Comparison of ENCODE assay signal across 1 cellular context in the genomic region with DNA sequence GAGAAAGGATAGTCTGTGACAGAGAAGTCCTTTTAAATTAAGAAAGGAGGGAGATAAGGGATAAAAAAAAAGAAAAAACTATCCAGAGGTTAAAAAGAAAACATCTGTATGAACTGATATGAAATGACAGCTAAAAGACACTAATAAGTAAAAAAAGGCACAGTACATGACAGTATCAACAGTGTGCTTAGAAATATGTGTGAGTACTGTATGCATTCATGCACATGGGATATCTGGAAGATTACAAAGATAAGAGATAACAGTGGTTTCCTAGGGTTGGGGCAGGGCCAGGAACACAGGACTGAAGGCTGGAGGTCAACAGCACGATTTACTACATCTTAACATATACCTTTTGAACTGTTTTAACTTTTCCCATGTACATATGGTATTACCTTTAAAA.
A peak's percentile ranks its signal among the peaks of the same experiment; 100 is the strongest.
TF ChIP-seq lines count a peak whose summit lies in the region.

No MANE protein-coding gene starts in this region.

TF ChIP-seq in K562, 482 proteins besides CTCF, POLR2A, EP300 and RAD21 (continues in another document):
- peak; percentile 84 for TF ChIP-seq DPF2 (IDR thresholded peaks at IDR 0.05)
- TF ChIP-seq, protein P1, sequence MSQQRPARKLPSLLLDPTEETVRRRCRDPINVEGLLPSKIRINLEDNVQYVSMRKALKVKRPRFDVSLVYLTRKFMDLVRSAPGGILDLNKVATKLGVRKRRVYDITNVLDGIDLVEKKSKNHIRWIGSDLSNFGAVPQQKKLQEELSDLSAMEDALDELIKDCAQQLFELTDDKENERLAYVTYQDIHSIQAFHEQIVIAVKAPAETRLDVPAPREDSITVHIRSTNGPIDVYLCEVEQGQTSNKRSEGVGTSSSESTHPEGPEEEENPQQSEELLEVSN (IDR thresholded peaks at IDR 0.05; ENCODE audit: borderline replicate concordance in 1 of 2, extremely low read depth in 1 of 2, insufficient read depth in 1 of 2, insufficient read length in 1 of 2, low read depth in 1 of 2, low read length in 1 of 2, poor library complexity in 1 of 2, severe bottlenecking in 1 of 2) = no peak
- TF ChIP-seq FOXK2 (conservative IDR thresholded peaks at IDR 0.05 in 1 of 2, IDR thresholded peaks at IDR 0.05 in 1 of 2; ENCODE audit: low read depth in 2 of 2) = peak; percentile 35 to 65; a peak in 3 of 4 replicates
- no peak for TF ChIP-seq NONO (IDR thresholded peaks at IDR 0.05; ENCODE audit: low read depth in 2 of 2, low read length in 1 of 2)
- no peak for TF ChIP-seq HCFC1 (IDR thresholded peaks at IDR 0.05; ENCODE audit: low read depth, low read length)
- TF ChIP-seq, protein P2, sequence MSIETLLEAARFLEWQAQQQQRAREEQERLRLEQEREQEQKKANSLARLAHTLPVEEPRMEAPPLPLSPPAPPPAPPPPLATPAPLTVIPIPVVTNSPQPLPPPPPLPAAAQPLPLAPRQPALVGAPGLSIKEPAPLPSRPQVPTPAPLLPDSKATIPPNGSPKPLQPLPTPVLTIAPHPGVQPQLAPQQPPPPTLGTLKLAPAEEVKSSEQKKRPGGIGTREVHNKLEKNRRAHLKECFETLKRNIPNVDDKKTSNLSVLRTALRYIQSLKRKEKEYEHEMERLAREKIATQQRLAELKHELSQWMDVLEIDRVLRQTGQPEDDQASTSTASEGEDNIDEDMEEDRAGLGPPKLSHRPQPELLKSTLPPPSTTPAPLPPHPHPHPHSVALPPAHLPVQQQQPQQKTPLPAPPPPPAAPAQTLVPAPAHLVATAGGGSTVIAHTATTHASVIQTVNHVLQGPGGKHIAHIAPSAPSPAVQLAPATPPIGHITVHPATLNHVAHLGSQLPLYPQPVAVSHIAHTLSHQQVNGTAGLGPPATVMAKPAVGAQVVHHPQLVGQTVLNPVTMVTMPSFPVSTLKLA (conservative IDR thresholded peaks at IDR 0.05) = 0 out of 4 replicates have a peak, but pooled peaks have one; percentile 26 to 35
- peak; percentile 60; the same call in 1 of the 2 replicates for TF ChIP-seq HDAC2 (IDR thresholded peaks at IDR 0.05)
- no peak for TF ChIP-seq ZNF121 (CRISPR knock-in tag; conservative IDR thresholded peaks at IDR 0.05)
- TF ChIP-seq, protein P3, sequence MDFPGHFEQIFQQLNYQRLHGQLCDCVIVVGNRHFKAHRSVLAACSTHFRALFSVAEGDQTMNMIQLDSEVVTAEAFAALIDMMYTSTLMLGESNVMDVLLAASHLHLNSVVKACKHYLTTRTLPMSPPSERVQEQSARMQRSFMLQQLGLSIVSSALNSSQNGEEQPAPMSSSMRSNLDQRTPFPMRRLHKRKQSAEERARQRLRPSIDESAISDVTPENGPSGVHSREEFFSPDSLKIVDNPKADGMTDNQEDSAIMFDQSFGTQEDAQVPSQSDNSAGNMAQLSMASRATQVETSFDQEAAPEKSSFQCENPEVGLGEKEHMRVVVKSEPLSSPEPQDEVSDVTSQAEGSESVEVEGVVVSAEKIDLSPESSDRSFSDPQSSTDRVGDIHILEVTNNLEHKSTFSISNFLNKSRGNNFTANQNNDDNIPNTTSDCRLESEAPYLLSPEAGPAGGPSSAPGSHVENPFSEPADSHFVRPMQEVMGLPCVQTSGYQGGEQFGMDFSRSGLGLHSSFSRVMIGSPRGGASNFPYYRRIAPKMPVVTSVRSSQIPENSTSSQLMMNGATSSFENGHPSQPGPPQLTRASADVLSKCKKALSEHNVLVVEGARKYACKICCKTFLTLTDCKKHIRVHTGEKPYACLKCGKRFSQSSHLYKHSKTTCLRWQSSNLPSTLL (IDR thresholded peaks at IDR 0.05) = 0 out of 2 replicates have a peak, but pooled peaks have one; percentile 32
- peak; percentile 14; the same call in 1 of the 2 replicates for TF ChIP-seq ESRRA (IDR thresholded peaks at IDR 0.05; ENCODE audit: borderline replicate concordance, low read depth)
- TF ChIP-seq MTA1 (IDR thresholded peaks at IDR 0.05; ENCODE audit: borderline replicate concordance) = peak; percentile 69; the same call in 1 of the 2 replicates
- TF ChIP-seq ARNT (IDR thresholded peaks at IDR 0.05) = no peak
- TF ChIP-seq, protein P4, sequence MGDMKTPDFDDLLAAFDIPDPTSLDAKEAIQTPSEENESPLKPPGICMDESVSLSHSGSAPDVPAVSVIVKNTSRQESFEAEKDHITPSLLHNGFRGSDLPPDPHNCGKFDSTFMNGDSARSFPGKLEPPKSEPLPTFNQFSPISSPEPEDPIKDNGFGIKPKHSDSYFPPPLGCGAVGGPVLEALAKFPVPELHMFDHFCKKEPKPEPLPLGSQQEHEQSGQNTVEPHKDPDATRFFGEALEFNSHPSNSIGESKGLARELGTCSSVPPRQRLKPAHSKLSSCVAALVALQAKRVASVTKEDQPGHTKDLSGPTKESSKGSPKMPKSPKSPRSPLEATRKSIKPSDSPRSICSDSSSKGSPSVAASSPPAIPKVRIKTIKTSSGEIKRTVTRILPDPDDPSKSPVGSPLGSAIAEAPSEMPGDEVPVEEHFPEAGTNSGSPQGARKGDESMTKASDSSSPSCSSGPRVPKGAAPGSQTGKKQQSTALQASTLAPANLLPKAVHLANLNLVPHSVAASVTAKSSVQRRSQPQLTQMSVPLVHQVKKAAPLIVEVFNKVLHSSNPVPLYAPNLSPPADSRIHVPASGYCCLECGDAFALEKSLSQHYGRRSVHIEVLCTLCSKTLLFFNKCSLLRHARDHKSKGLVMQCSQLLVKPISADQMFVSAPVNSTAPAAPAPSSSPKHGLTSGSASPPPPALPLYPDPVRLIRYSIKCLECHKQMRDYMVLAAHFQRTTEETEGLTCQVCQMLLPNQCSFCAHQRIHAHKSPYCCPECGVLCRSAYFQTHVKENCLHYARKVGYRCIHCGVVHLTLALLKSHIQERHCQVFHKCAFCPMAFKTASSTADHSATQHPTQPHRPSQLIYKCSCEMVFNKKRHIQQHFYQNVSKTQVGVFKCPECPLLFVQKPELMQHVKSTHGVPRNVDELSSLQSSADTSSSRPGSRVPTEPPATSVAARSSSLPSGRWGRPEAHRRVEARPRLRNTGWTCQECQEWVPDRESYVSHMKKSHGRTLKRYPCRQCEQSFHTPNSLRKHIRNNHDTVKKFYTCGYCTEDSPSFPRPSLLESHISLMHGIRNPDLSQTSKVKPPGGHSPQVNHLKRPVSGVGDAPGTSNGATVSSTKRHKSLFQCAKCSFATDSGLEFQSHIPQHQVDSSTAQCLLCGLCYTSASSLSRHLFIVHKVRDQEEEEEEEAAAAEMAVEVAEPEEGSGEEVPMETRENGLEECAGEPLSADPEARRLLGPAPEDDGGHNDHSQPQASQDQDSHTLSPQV (IDR thresholded peaks at IDR 0.05) = 0 out of 2 replicates have a peak, but pooled peaks have one; percentile 16
- no peak for TF ChIP-seq STAG1 (CRISPR knock-in tag; IDR thresholded peaks at IDR 0.05; ENCODE audit: borderline replicate concordance)
- peak; percentile 84 for TF ChIP-seq SMARCA4 (IDR thresholded peaks at IDR 0.05)
- peak; percentile 60 for TF ChIP-seq MEIS2 (IDR thresholded peaks at IDR 0.05; ENCODE audit: partially characterized antibody)
- TF ChIP-seq, protein P5, sequence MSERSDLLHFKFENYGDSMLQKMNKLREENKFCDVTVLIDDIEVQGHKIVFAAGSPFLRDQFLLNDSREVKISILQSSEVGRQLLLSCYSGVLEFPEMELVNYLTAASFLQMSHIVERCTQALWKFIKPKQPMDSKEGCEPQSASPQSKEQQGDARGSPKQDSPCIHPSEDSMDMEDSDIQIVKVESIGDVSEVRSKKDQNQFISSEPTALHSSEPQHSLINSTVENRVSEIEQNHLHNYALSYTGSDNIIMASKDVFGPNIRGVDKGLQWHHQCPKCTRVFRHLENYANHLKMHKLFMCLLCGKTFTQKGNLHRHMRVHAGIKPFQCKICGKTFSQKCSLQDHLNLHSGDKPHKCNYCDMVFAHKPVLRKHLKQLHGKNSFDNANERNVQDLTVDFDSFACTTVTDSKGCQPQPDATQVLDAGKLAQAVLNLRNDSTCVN (CRISPR knock-in tag; IDR thresholded peaks at IDR 0.05) = 0 out of 2 replicates have a peak, but pooled peaks have one; percentile 24
- 0 out of 4 replicates have a peak, but pooled peaks of 1 of the 2 experiments have one; percentile 28 for TF ChIP-seq FOXA3 (CRISPR knock-in tag; conservative IDR thresholded peaks at IDR 0.05 in 1 of 2, IDR thresholded peaks at IDR 0.05 in 1 of 2)
- 0 out of 4 replicates have a peak, but pooled peaks of 1 of the 2 experiments have one; percentile 18 for TF ChIP-seq TEAD1 (CRISPR knock-in tag; IDR thresholded peaks at IDR 0.05)
- 0 out of 2 replicates have a peak, but pooled peaks have one; percentile 31 for TF ChIP-seq CTBP1 (IDR thresholded peaks at IDR 0.05; ENCODE audit: borderline replicate concordance)
- TF ChIP-seq ADNP (tag; IDR thresholded peaks at IDR 0.05) = peak; percentile 38; the same call in 1 of the 2 replicates
- no peak for TF ChIP-seq ZFPM2 (CRISPR knock-in tag; IDR thresholded peaks at IDR 0.05)
- peak; percentile 50; the same call in 1 of the 2 replicates for TF ChIP-seq NBN (IDR thresholded peaks at IDR 0.05; ENCODE audit: low read depth)
- peak; percentile 38; the same call in 1 of the 2 replicates for TF ChIP-seq TEAD4 (IDR thresholded peaks at IDR 0.05; ENCODE audit: low read length)
- no peak for TF ChIP-seq TEAD4 (CRISPR knock-in tag; IDR thresholded peaks at IDR 0.05; ENCODE audit: borderline replicate concordance)
- peak; percentile 73; the same call in 1 of the 2 replicates for TF ChIP-seq SMARCA5 (IDR thresholded peaks at IDR 0.05)
- TF ChIP-seq, protein P6, sequence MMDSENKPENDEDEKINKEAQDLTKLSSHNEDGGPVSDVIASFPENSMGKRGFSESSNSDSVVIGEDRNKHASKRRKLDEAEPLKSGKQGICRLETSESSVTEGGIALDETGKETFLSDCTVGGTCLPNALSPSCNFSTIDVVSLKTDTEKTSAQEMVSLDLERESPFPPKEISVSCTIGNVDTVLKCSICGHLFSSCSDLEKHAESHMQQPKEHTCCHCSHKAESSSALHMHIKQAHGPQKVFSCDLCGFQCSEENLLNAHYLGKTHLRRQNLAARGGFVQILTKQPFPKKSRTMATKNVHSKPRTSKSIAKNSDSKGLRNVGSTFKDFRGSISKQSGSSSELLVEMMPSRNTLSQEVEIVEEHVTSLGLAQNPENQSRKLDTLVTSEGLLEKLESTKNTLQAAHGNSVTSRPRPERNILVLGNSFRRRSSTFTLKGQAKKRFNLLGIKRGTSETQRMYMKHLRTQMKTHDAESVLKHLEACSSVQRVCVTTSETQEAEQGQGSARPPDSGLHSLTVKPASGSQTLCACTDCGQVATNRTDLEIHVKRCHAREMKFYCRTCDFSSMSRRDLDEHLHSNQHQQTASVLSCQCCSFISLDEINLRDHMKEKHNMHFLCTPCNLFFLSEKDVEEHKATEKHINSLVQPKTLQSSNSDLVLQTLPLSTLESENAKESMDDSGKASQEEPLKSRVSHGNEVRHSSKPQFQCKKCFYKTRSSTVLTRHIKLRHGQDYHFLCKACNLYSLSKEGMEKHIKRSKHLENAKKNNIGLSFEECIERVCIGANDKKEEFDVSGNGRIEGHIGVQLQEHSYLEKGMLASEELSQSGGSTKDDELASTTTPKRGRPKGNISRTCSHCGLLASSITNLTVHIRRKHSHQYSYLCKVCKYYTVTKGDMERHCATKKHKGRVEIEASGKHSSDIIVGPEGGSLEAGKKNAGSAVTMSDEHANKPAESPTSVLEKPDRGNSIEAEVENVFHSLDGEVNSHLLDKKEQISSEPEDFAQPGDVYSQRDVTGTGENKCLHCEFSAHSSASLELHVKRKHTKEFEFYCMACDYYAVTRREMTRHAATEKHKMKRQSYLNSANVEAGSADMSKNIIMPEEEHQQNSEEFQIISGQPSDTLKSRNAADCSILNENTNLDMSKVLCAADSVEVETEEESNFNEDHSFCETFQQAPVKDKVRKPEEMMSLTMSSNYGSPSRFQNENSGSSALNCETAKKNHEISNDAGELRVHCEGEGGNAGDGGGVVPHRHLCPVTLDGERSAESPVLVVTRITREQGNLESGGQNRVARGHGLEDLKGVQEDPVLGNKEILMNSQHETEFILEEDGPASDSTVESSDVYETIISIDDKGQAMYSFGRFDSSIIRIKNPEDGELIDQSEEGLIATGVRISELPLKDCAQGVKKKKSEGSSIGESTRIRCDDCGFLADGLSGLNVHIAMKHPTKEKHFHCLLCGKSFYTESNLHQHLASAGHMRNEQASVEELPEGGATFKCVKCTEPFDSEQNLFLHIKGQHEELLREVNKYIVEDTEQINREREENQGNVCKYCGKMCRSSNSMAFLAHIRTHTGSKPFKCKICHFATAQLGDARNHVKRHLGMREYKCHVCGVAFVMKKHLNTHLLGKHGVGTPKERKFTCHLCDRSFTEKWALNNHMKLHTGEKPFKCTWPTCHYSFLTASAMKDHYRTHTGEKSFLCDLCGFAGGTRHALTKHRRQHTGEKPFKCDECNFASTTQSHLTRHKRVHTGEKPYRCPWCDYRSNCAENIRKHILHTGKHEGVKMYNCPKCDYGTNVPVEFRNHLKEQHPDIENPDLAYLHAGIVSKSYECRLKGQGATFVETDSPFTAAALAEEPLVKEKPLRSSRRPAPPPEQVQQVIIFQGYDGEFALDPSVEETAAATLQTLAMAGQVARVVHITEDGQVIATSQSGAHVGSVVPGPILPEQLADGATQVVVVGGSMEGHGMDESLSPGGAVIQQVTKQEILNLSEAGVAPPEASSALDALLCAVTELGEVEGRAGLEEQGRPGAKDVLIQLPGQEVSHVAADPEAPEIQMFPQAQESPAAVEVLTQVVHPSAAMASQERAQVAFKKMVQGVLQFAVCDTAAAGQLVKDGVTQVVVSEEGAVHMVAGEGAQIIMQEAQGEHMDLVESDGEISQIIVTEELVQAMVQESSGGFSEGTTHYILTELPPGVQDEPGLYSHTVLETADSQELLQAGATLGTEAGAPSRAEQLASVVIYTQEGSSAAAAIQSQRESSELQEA (IDR thresholded peaks at IDR 0.05; ENCODE audit: low read depth) = peak; percentile 14; the same call in 1 of the 2 replicates
- TF ChIP-seq ZNF75A (CRISPR knock-in tag; IDR thresholded peaks at IDR 0.05) = no peak
- TF ChIP-seq GATA2 (CRISPR knock-in tag; IDR thresholded peaks at IDR 0.05) = peak; percentile 70
- peak; percentile 13; the same call in 1 of the 2 replicates for TF ChIP-seq ATF7 (IDR thresholded peaks at IDR 0.05)
- peak; percentile 63; the same call in 1 of the 2 replicates for TF ChIP-seq SOX6 (IDR thresholded peaks at IDR 0.05)
- TF ChIP-seq MCM7 (IDR thresholded peaks at IDR 0.05) = 0 out of 4 replicates have a peak, but pooled peaks of 1 of the 2 experiments have one; percentile 18
- peak; percentile 50; the same call in 1 of the 2 replicates for TF ChIP-seq NFIC (IDR thresholded peaks at IDR 0.05)
